ENCODE assay signal across 8 cellular contexts in the genomic region with DNA sequence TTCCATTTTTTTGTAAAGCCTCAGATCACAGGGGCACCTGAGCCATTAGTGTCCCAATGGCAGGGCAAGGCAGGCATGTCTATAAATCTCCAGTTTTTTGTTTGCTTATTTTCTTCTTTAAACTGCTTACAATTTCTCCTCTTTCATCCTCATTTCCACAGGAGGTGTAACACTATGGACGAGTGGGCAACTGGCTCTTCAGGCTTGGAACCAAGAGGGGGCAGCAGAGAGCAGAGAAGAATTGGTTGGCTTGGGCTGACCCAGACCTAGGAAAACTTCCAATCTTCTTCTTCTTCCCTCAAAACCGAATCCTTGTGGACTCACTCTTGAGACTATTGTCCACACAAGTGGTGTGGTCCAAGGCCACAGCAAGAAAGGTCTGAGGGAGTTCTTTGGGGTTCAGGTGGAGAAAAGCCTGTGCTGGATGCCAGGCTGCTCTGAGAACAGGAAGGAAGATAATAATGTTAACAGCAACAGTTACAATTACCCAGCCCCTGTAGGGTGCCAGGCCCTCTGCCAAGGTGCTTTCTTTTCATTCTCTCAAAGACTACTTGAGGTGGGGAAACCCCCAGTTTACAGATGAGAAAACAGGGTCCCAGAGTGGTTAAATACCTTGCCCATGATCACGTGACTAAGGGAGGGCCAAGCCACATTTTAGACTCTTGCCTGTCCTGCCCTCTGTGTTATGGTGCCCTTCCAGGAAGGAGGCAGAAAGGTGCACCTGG.
DNase-seq lines count a peak whose midpoint lies in the region; ATAC-seq and TF ChIP-seq lines count a peak whose summit lies in the region.

No MANE protein-coding gene starts in this region.

- H3K9me3 Mint-ChIP-seq in glutamatergic neuron (ENCODE audit: unreplicated experiment) = no peaks in the 10 kb centered on the region

- no peak overlapping the region for H2AFZ ChIP-seq in parathyroid adenoma

- peaks cover 17% of the 10 kb centered on the region for H3K4me1 Mint-ChIP-seq in glutamatergic neuron (ENCODE audit: low read depth, unreplicated experiment)

- no TSS peak for BruUV-seq in A673 (replicated peaks; lab: Mats Ljungman, UMichigan)

- DNase-seq in A673 (ENCODE audit: low spot score) = peak; percentile 52
- DNase-seq in GM12865 (ENCODE audit: low read depth) = peak; percentile 54
- peak; percentile 48 for DNase-seq in NCI-H345 (lab: John Stamatoyannopoulos, UW)
- DNase-seq in activated T-cell treated with anti-CD3 and anti-CD28 coated beads, Interleukin-2, amount 50 U/mL, for 48 hours = peak; percentile 68 to 70
- DNase-seq in glutamatergic neuron = peak; percentile 86

- H3K27me3 ChIP-seq in A673 (replicated peaks; ENCODE audit: insufficient read depth, low read depth, low read length, poor library complexity) (peaks cover 8% of the 10 kb centered on the region), parathyroid adenoma (ENCODE audit: control insufficient read depth, insufficient read depth, low read length) (no peaks in the 10 kb centered on the region)

- no peak overlapping the region for H3K4me3 Mint-ChIP-seq in glutamatergic neuron (ENCODE audit: unreplicated experiment)

- H3K36me3 ChIP-seq in A673 (ENCODE audit: insufficient read depth, low read length, poor library complexity, severe bottlenecking) = no peaks in the 10 kb centered on the region
- no peaks in the 10 kb centered on the region for H3K36me3 ChIP-seq in parathyroid adenoma (ENCODE audit: control insufficient read depth, insufficient read depth, low read length)

- H3K27me3 Mint-ChIP-seq in glutamatergic neuron (ENCODE audit: unreplicated experiment) = no peaks in the 10 kb centered on the region

- peak; percentile 81 for TF ChIP-seq CTCF in A673 (conservative IDR thresholded peaks at IDR 0.05; ENCODE audit: low read depth, low read length)
- TF ChIP-seq CTCF in GM12865 (IDR thresholded peaks at IDR 0.05; ENCODE audit: insufficient read depth, low read depth, low read length, missing control alignments) = peak; percentile 82
- peak; percentile 92 for TF ChIP-seq CTCF in glutamatergic neuron (IDR thresholded peaks at IDR 0.05; ENCODE audit: partially characterized antibody, unreplicated experiment)
- peak; percentile 58 for TF ChIP-seq CTCF in parathyroid adenoma (IDR thresholded peaks at IDR 0.05)

- no peak overlapping the region for H3K9ac ChIP-seq in parathyroid adenoma

- H3K27ac Mint-ChIP-seq in glutamatergic neuron (ENCODE audit: unreplicated experiment) = no peak overlapping the region

- ATAC-seq in HG02884 (IDR thresholded peaks at IDR 0.05; ENCODE audit: unreplicated experiment) = peak; percentile 77
- no peak for ATAC-seq in HG02840 (IDR thresholded peaks at IDR 0.05; ENCODE audit: low FRiP score, unreplicated experiment)

- H3K4me2 ChIP-seq in parathyroid adenoma (ENCODE audit: low read length) = no peak overlapping the region

- H3K27ac ChIP-seq in A673 (ENCODE audit: low read depth, low read length, poor library complexity, severe bottlenecking) = no peak overlapping the region
- H3K27ac ChIP-seq in parathyroid adenoma = no peak overlapping the region

- no peaks in the 10 kb centered on the region for H3K36me3 Mint-ChIP-seq in glutamatergic neuron (ENCODE audit: unreplicated experiment)

- H3K4me3 ChIP-seq in A673 (ENCODE audit: low read depth, low read length, poor library complexity, severe bottlenecking) = no peak overlapping the region
- H3K4me3 ChIP-seq in GM12865 (ENCODE audit: low read depth, low read length) = no peak overlapping the region
- no peak overlapping the region for H3K4me3 ChIP-seq in parathyroid adenoma (ENCODE audit: low read depth, low read length)

- POLR2A ChIA-PET in A673 (lab: Charles Lee; ENCODE audit: low non-redundant PET) = no interaction called here

- CTCF ChIA-PET in A673 (lab: Charles Lee) = no interaction called here

- H3K79me2 ChIP-seq in parathyroid adenoma = no peaks in the 10 kb centered on the region

- intact Hi-C loops in A673 (cut with micrococcal nuclease; ENCODE audit: unreplicated experiment) = loop anchor here (1.0 to 5.0 kb wide), 2 partner anchors 239 to 242 kb away; no protein-coding TSS in a partner anchor

- H3K4me1 ChIP-seq in A673 (ENCODE audit: insufficient read depth, low read length, poor library complexity, severe bottlenecking) = no peaks in the 10 kb centered on the region
- no peaks in the 10 kb centered on the region for H3K4me1 ChIP-seq in parathyroid adenoma

- H3K9me3 ChIP-seq in A673 (ENCODE audit: low read depth, low read length, poor library complexity, severe bottlenecking) = no peaks in the 10 kb centered on the region
- no peaks in the 10 kb centered on the region for H3K9me3 ChIP-seq in parathyroid adenoma (ENCODE audit: control insufficient read depth, low read length)
